ENCODE assay signal across 8 cellular contexts in genomic region chr7:95772771-95773581, GRCh38. TPM values are rescaled to one million over a fixed set of nuclear protein-coding genes. Genes with fewer than 3 reads are reported as not detected.
DNase-seq lines count a peak whose midpoint lies in the region; ATAC-seq and TF ChIP-seq lines count a peak whose summit lies in the region.

No MANE protein-coding gene starts in this region.

- H2AFZ ChIP-seq in mesenchymal stem cell (ENCODE audit: low read depth, low read length), result peak overlapping the region; percentile 15
- H2AFZ ChIP-seq in OCI-LY7 (ENCODE audit: low read length), result no peak overlapping the region

- TF ChIP-seq CTCF in upper lobe of right lung (IDR thresholded peaks at IDR 0.05) (no peak), OCI-LY7 (conservative IDR thresholded peaks at IDR 0.05; ENCODE audit: low read length) (no peak)

- H2BK5ac ChIP-seq in mesenchymal stem cell (ENCODE audit: low read depth, low read length, poor library complexity, severe bottlenecking), result no peak overlapping the region

- peak overlapping the region; percentile 42 for H4K8ac ChIP-seq in mesenchymal stem cell (ENCODE audit: low read length)

- no peak overlapping the region for H3K27ac ChIP-seq in duodenal mucosa (ENCODE audit: low read depth, low read length)
- H3K27ac ChIP-seq in mesenchymal stem cell (ENCODE audit: low read length, poor library complexity, severe bottlenecking), result no peak overlapping the region
- no peak overlapping the region for H3K27ac ChIP-seq in upper lobe of right lung
- no peak overlapping the region for H3K27ac ChIP-seq in OCI-LY7 (ENCODE audit: low read depth, low read length, poor library complexity, severe bottlenecking)

- H3K4me1 ChIP-seq in duodenal mucosa (ENCODE audit: control insufficient read depth in 1 of 2, insufficient read depth in 2 of 2, low read length in 2 of 2), result peaks cover 0 to 7% of the 10 kb centered on the region in 2 donors
- H3K4me1 ChIP-seq in mesenchymal stem cell (ENCODE audit: control insufficient read depth, insufficient read depth, low read depth, low read length), result peaks cover 8% of the 10 kb centered on the region
- H3K4me1 ChIP-seq in upper lobe of right lung, result peaks cover 5% of the 10 kb centered on the region
- H3K4me1 ChIP-seq in OCI-LY7 (ENCODE audit: insufficient read depth, low read length, poor library complexity, severe bottlenecking), result no peaks in the 10 kb centered on the region

- no peak overlapping the region for H3K9ac ChIP-seq in duodenal mucosa (ENCODE audit: low read depth in 1 of 2, low read length in 2 of 2)
- peak overlapping the region; percentile 65 for H3K9ac ChIP-seq in mesenchymal stem cell (ENCODE audit: low read length)

- H3K18ac ChIP-seq in mesenchymal stem cell (ENCODE audit: low read depth in 1 of 2, low read length in 2 of 2), result peak overlapping the region; percentile 49 to 62

- H2AK5ac ChIP-seq in mesenchymal stem cell (ENCODE audit: low read length, severe bottlenecking), result no peak overlapping the region

- no peaks in the 10 kb centered on the region for H3K9me2 ChIP-seq in OCI-LY7 (ENCODE audit: insufficient read depth, low read length)

- ATAC-seq in GM18498 (IDR thresholded peaks at IDR 0.05; ENCODE audit: unreplicated experiment), result peak; percentile 14
- ATAC-seq in upper lobe of right lung, result peak; percentile 14
- no peak for ATAC-seq in HG02759 (IDR thresholded peaks at IDR 0.05; ENCODE audit: unreplicated experiment)

- intact Hi-C loops in upper lobe of right lung (cut with DNase I) (no loop called here), OCI-LY7 (cut with micrococcal nuclease; ENCODE audit: unreplicated experiment) (no loop called here)

- no peaks in the 10 kb centered on the region for H3K36me3 ChIP-seq in duodenal mucosa (ENCODE audit: control insufficient read depth in 1 of 2, insufficient read depth in 2 of 2, low read length in 2 of 2)
- no peaks in the 10 kb centered on the region for H3K36me3 ChIP-seq in mesenchymal stem cell (ENCODE audit: control insufficient read depth in 1 of 2, insufficient read depth in 2 of 2, low read depth in 1 of 2, low read length in 2 of 2)
- no peaks in the 10 kb centered on the region for H3K36me3 ChIP-seq in upper lobe of right lung
- no peaks in the 10 kb centered on the region for H3K36me3 ChIP-seq in OCI-LY7 (ENCODE audit: insufficient read depth, low read length)

- POLR2A ChIA-PET in OCI-LY7 (lab: Charles Lee), result interaction anchor here (0.7 to 1.3 kb wide), 3 partner anchors 10 to 342 kb away, joined by 3 to 5 read pairs (median 4); no protein-coding TSS in a partner anchor

- H4K91ac ChIP-seq in mesenchymal stem cell (ENCODE audit: low read length), result no peak overlapping the region

- no peak overlapping the region for H3K23ac ChIP-seq in mesenchymal stem cell (ENCODE audit: low read length in 2 of 2)

- 4% methylated on average over 37 of the region's 45 CpGs for WGBS in mesenchymal stem cell

- H4K20me1 ChIP-seq in OCI-LY7 (ENCODE audit: insufficient read depth, low read length), result no peaks in the 10 kb centered on the region

- no peak overlapping the region for H3K14ac ChIP-seq in mesenchymal stem cell (ENCODE audit: low read length in 2 of 2)

- H3K4ac ChIP-seq in mesenchymal stem cell (ENCODE audit: low read depth in 1 of 2, low read length in 2 of 2), result no peak overlapping the region

- peak; percentile 32 for DNase-seq in NCI-H146 treated with DMSO at 0.1 percent for 48 hours (lab: John Stamatoyannopoulos, UW; ENCODE audit: unreplicated experiment)
- peak; percentile 34 for DNase-seq in mesenchymal stem cell
- no peak for DNase-seq in upper lobe of right lung
- no peak for DNase-seq in OCI-LY7 (ENCODE audit: low spot score)
- no peak for DNase-seq in activated T-cell treated with anti-CD3 and anti-CD28 coated beads, Interleukin-2, amount 50 U/mL, for 1 hour

- no TSS peak for BruUV-seq in OCI-LY7 (replicated peaks; lab: Mats Ljungman, UMichigan)

- H3K4me3 ChIP-seq in duodenal mucosa (ENCODE audit: low read depth in 1 of 2, low read length in 2 of 2) (peak overlapping the region; percentile 61 to 69), mesenchymal stem cell (ENCODE audit: insufficient read depth in 1 of 2, low read depth in 1 of 2, low read length in 2 of 2) (peak overlapping the region; percentile 71 to 80), upper lobe of right lung (peak overlapping the region; percentile 69), OCI-LY7 (ENCODE audit: low read depth, low read length, poor library complexity, severe bottlenecking) (no peak overlapping the region)

- H3K4me2 ChIP-seq in mesenchymal stem cell (ENCODE audit: low read length, poor library complexity, severe bottlenecking) (peak overlapping the region; percentile 94), OCI-LY7 (ENCODE audit: low read length) (no peak overlapping the region)

- no peak overlapping the region for H2BK15ac ChIP-seq in mesenchymal stem cell (ENCODE audit: low read depth, poor library complexity, severe bottlenecking)

- H3K79me2 ChIP-seq in OCI-LY7 (ENCODE audit: insufficient read depth, low read depth, low read length), result no peaks in the 10 kb centered on the region

- H3K27me3 ChIP-seq in duodenal mucosa (ENCODE audit: control insufficient read depth in 1 of 2, insufficient read depth in 2 of 2, low read length in 2 of 2), result peaks cover 10 to 17% of the 10 kb centered on the region in 2 donors
- H3K27me3 ChIP-seq in mesenchymal stem cell (ENCODE audit: control insufficient read depth in 1 of 2, insufficient read depth in 1 of 2, low read length in 2 of 2), result peaks cover 4 to 8% of the 10 kb centered on the region in 2 experiments
- H3K27me3 ChIP-seq in upper lobe of right lung, result no peaks in the 10 kb centered on the region

- CTCF ChIA-PET in OCI-LY7 (lab: Charles Lee; ENCODE audit: unreplicated experiment), result no interaction called here

- H3K9me3 ChIP-seq in duodenal mucosa (ENCODE audit: control insufficient read depth in 1 of 2, low read length in 2 of 2), result no peaks in the 10 kb centered on the region
- H3K9me3 ChIP-seq in mesenchymal stem cell (ENCODE audit: control insufficient read depth, low read length), result no peaks in the 10 kb centered on the region
- H3K9me3 ChIP-seq in upper lobe of right lung, result no peaks in the 10 kb centered on the region
- H3K9me3 ChIP-seq in OCI-LY7 (ENCODE audit: low read length), result no peaks in the 10 kb centered on the region

- peak overlapping the region; percentile 24 for H2BK120ac ChIP-seq in mesenchymal stem cell (ENCODE audit: low read depth, low read length)

- peak overlapping the region in 1 of 2 experiments; percentile 69 for H2BK12ac ChIP-seq in mesenchymal stem cell (ENCODE audit: low read length in 2 of 2)

- H3K79me1 ChIP-seq in mesenchymal stem cell (replicated peaks; ENCODE audit: low read length, poor library complexity, severe bottlenecking), result no peaks in the 10 kb centered on the region

RNA-seq across cellular contexts. Expression of gene DYNC1I1, which starts 0.6 kb away (rescaled TPM):
- polyA plus RNA-seq in mesenchymal stem cell (2013, experiment 1 of 2), result 0.87 TPM
- 1.2 TPM for polyA plus RNA-seq in mesenchymal stem cell (2013, experiment 2 of 2)
- total RNA-seq in upper lobe of right lung, result 2.3 TPM
- not detected in 2 replicates for total RNA-seq in OCI-LY7 (2014; rRNA removed; shearing (Covaris generic))
- not detected in 2 replicates for total RNA-seq in OCI-LY7 (2022)

Comparison
In these comparisons a context has a peak if more than half of its experiments do, and no peak if none do; other contexts are left out.
1. DNase-seq: peak in NCI-H146 treated with DMSO at 0.1 percent for 48 hours (single experiment) and mesenchymal stem cell (single experiment); none in upper lobe of right lung (single experiment), OCI-LY7 (single experiment) and activated T-cell treated with anti-CD3 and anti-CD28 coated beads, Interleukin-2, amount 50 U/mL, for 1 hour (single experiment).